In the genomic region with DNA sequence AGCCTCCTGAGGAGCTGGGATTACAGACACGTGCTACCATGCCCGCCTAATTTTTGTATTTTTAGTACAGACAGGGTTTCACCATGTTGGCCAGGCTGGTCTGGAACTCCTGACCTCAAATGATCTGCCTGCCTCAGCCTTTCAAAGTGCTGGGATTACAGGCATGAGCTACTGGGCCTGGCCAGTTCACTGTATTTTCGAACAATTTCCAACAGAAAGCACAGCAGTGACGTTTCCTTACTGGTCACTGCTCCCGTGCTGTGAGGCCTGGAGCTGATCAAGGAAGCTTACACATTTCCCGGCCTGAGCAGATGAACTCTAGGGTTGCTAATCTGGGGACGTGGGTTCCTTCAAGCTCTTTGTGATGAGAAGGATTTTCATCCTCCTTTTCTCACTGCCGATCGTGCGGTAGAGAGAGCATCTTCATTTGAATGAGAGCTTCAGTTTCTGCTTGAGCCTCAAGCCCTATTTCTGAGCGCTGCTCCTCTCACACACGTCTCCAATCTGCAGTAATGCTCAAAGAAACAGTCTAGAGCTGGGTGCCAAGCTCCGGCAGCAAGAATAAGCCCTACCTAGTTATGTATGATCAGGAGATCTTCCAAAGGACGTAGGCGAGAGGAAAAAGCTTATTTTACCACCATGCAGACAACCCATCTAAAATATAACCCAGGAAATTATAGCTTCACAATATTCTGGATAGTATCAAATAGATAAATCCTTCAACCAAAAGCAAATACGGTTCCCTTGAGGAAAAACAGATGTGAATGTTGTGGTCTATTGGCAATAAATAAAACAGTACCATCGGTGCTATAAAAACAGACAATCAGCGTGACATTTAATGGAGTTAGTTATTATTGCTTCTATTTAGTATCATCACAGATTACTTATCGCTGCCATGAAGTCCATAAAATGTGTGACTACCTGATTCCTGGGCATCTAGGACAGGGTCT, we compare ENCODE assay signal across 14 cellular contexts. TPM values are rescaled to one million over a fixed set of nuclear protein-coding genes. Genes with fewer than 3 reads are reported as not detected.
DNase-seq lines count a peak whose midpoint lies in the region; TF ChIP-seq lines count a peak whose summit lies in the region.
"Had no signal": no experiment of that assay in that cellular context is flagged by ENCODE, and none has a peak within 500 bp of the region (broad histone marks: within the 10 kb centered on the region; RNA-seq: fewer than 3 reads in every experiment).

No MANE protein-coding gene starts in this region.

- H3K36me3 ChIP-seq in suprapubic skin = no peaks in the 10 kb centered on the region
- H3K36me3 ChIP-seq: ovary had no signal

- H3K4me3 ChIP-seq in fibroblast of villous mesenchyme (ENCODE audit: low read depth, low read length) (no peak overlapping the region), suprapubic skin (no peak overlapping the region)
- H3K4me3 ChIP-seq: ovary had no signal

- 67% methylated on average over 19 of the region's 19 CpGs for WGBS in suprapubic skin

- no peak for TF ChIP-seq EP300 in suprapubic skin (IDR thresholded peaks at IDR 0.05)

- no peak for TF ChIP-seq CTCF in fibroblast of villous mesenchyme (IDR thresholded peaks at IDR 0.05; ENCODE audit: insufficient read depth, low read depth, low read length)
- TF ChIP-seq CTCF in suprapubic skin (IDR thresholded peaks at IDR 0.05) = no peak

- H3K4me1 ChIP-seq in suprapubic skin = peaks cover 36% of the 10 kb centered on the region

- peak overlapping the region; percentile 28 for H3K27ac ChIP-seq in suprapubic skin
- H3K27ac ChIP-seq: ovary had no signal

- no peaks in the 10 kb centered on the region for H3K9me3 ChIP-seq in suprapubic skin
- H3K9me3 ChIP-seq: ovary had no signal

- no peak for TF ChIP-seq POLR2A in suprapubic skin (IDR thresholded peaks at IDR 0.05)

- peak; percentile 31 for DNase-seq in activated effector memory CD4-positive, alpha-beta T cell treated with anti-CD3 and anti-CD28 coated beads, Interleukin-2, amount 50 U/mL, for 16 hours
- no peak for DNase-seq in activated effector memory CD4-positive, alpha-beta T cell treated with Interleukin-2 at 50 U/mL for 16 hours
- peak; percentile 87 for DNase-seq in fibroblast of villous mesenchyme (ENCODE audit: low read depth)
- no peak for DNase-seq in suprapubic skin (ENCODE audit: low spot score in 2 of 2)
- DNase-seq in HuH-7 (ENCODE audit: low spot score) = no peak
- no peak for DNase-seq in HuH-7.5 (ENCODE audit: low spot score)
- DNase-seq: amniotic stem cell; dermis blood vessel endothelial cell; GOT3; midbrain; NCI-H1436; NCI-H510A treated with DMSO at 0.1 percent for 48 hours; ovary; stimulated activated CD4-positive, alpha-beta T cell treated with anti-CD3 and anti-CD28 coated beads, Interleukin-12 subunit alpha, Interleukin-12 subunit beta, amount 100 ng/mL, for 4 hours had no signal

- H3K27me3 ChIP-seq in suprapubic skin = no peaks in the 10 kb centered on the region
- H3K27me3 ChIP-seq: ovary had no signal

RNA-seq across cellular contexts. Expression of gene SPATA24, which starts 7.3 kb away (rescaled TPM):
- 3.9 and 5.2 TPM in 2 replicates for total RNA-seq in fibroblast of villous mesenchyme
- total RNA-seq in suprapubic skin = 1 to 10 TPM in 3 of 4 donors, not detected in 1; 1.3 to 2.2 (median 1.4) TPM

RNA-seq across cellular contexts. Expression of gene PROB1, which starts 16.3 kb away (rescaled TPM):
- total RNA-seq in fibroblast of villous mesenchyme = 3.9 and 4.3 TPM in 2 replicates
- under 1 TPM; 0.08 to 0.44 (median 0.35) TPM for total RNA-seq in suprapubic skin

RNA-seq across cellular contexts. Expression of gene MZB1, which starts 21.4 kb away (rescaled TPM):
- total RNA-seq in fibroblast of villous mesenchyme (under 0.01 and 0.43 TPM in 2 replicates), suprapubic skin (not detected)
- total RNA-seq: dermis blood vessel endothelial cell had no signal

RNA-seq across cellular contexts. Expression of gene SLC23A1, which starts 28.1 kb away (rescaled TPM):
- total RNA-seq in fibroblast of villous mesenchyme (not detected in 2 replicates), suprapubic skin (1 to 10 TPM in 3 of 4 donors, not detected in 1; 2.3 to 6.4 (median 3.0) TPM)
- total RNA-seq: dermis blood vessel endothelial cell had no signal

RNA-seq across cellular contexts. Expression of gene DNAJC18, which starts 28.2 kb away (rescaled TPM):
- 8.1 and 16.4 TPM in 2 replicates for total RNA-seq in fibroblast of villous mesenchyme
- 1 to 10 TPM; 2.2 to 7.2 (median 2.9) TPM for total RNA-seq in suprapubic skin

Comparison
In these comparisons a context has a peak if more than half of its experiments do, and no peak if none do; other contexts are left out.
1. DNase-seq: peak in activated effector memory CD4-positive, alpha-beta T cell treated with anti-CD3 and anti-CD28 coated beads, Interleukin-2, amount 50 U/mL, for 16 hours (single experiment) and fibroblast of villous mesenchyme (single experiment); none in activated effector memory CD4-positive, alpha-beta T cell treated with Interleukin-2 at 50 U/mL for 16 hours (single experiment), suprapubic skin (0 of 2), HuH-7 (single experiment) and HuH-7.5 (single experiment).